ENCODE assay signal across 19 cellular contexts in the genomic region with DNA sequence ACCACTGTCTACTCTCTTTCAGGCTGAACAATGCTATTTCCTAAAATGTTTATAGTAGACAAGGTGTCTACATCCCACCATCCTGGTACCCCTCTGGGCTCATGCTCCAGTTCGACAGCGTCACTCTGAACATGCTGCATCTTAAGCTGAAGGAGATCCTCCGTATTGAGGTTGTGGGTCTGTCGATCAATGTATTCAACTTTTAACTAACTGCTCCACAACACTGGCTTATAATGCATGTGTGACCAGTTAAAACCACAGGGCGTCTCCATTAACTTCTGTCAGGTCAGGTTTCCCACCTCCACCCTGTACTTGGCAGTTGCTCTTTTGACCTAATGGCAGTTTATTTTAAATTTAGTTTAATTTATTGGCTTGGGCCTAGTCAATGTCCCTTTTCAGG. TPM values are rescaled to one million over a fixed set of nuclear protein-coding genes. Genes with fewer than 3 reads are reported as not detected.
A peak's percentile ranks its signal among the peaks of the same experiment; 100 is the strongest.
DNase-seq lines count a peak whose midpoint lies in the region; ATAC-seq and TF ChIP-seq lines count a peak whose summit lies in the region.
"Had no signal": no experiment of that assay in that cellular context is flagged by ENCODE, and none has a peak within 500 bp of the region (broad histone marks: within the 10 kb centered on the region; RNA-seq: fewer than 3 reads in every experiment).

No MANE protein-coding gene starts in this region.

- H3K4me1 ChIP-seq in IMR-90 (ENCODE audit: control insufficient read depth, insufficient read depth, low read length) (peaks cover 16% of the 10 kb centered on the region), PC-9 (replicated peaks; ENCODE audit: insufficient read depth) (peaks cover 74% of the 10 kb centered on the region)
- H3K4me1 ChIP-seq: HAP-1 had no signal

- CTCF ChIA-PET in IMR-90 (lab: Yijun Ruan, JAX), result interaction anchor here (0.9 kb wide), 1 partner anchor 28 kb away, joined by 3 read pairs; no protein-coding TSS in a partner anchor
- CTCF ChIA-PET in PC-9 (lab: Charles Lee), result no interaction called here

- no peak for TF ChIP-seq RAD21 in IMR-90 (IDR thresholded peaks at IDR 0.05; ENCODE audit: low read length)

- H2BK15ac ChIP-seq in IMR-90 (ENCODE audit: low read depth, low read length), result no peak overlapping the region

- no peak overlapping the region for H2BK5ac ChIP-seq in IMR-90 (ENCODE audit: low read depth, low read length, poor library complexity, severe bottlenecking)

- no peak overlapping the region for H3K23ac ChIP-seq in IMR-90 (ENCODE audit: low read depth, low read length)

- peaks cover 45% of the 10 kb centered on the region for H3F3A ChIP-seq in PC-9 (ENCODE audit: insufficient read depth, low read depth)

- H3K9me1 ChIP-seq in IMR-90 (ENCODE audit: insufficient read depth, low read length), result peaks cover 16% of the 10 kb centered on the region

- H2AK5ac ChIP-seq in IMR-90 (ENCODE audit: low read depth, low read length), result peak overlapping the region; percentile 5; the same call in 1 of the 2 replicates

- dilution Hi-C loops in IMR-90 (cut with HindIII; ENCODE audit: low sequenced_read_pairs, unreplicated experiment), result no loop called here

- no peaks in the 10 kb centered on the region for H3K79me1 ChIP-seq in IMR-90 (ENCODE audit: low read depth in 1 of 2, low read length in 2 of 2)

- no peaks in the 10 kb centered on the region; the same call in 1 of the 2 replicates for H3K9me2 ChIP-seq in PC-9 (ENCODE audit: insufficient read depth)

- intact Hi-C loops in IMR-90 (cut with micrococcal nuclease) (no loop called here), PC-9 (cut with micrococcal nuclease; ENCODE audit: unreplicated experiment) (no loop called here)

- H2BK20ac ChIP-seq in IMR-90 (ENCODE audit: low read depth, low read length), result no peak overlapping the region

- no peak overlapping the region for H3K56ac ChIP-seq in IMR-90 (ENCODE audit: extremely low read depth, insufficient read depth, low read length)

- H2BK120ac ChIP-seq in IMR-90 (ENCODE audit: low read depth, low read length), result no peak overlapping the region

- DNase-seq in IMR-90 (no peak), PC-9 (peak in 1 of 2 experiments; percentile 11), islet precursor cell (peak; percentile 8), erythroblast (lab: John Stamatoyannopoulos, UW) (no peak), HPDE6-E6E7 (ENCODE audit: extremely low spot score) (no peak)
- DNase-seq: C1 segment of cervical spinal cord; Calu3; CD4-positive, alpha-beta memory T cell; COR-L47; DMS53; DMS79 treated with DMSO at 0.1 percent for 48 hours; GF-D8; GOT3 had no signal

- H2AFZ ChIP-seq in IMR-90 (replicated peaks; ENCODE audit: low read length, poor library complexity) (no peak overlapping the region), PC-9 (no peak overlapping the region)

- H3K9me3 ChIP-seq in IMR-90 (ENCODE audit: control insufficient read depth, insufficient read depth, low read length), result no peaks in the 10 kb centered on the region
- no peaks in the 10 kb centered on the region for H3K9me3 ChIP-seq in PC-9 (ENCODE audit: insufficient read depth, low read depth)
- H3K9me3 ChIP-seq: HAP-1 had no signal

- 80% methylated on average over 2 of the region's 5 CpGs; no CpG with 5 or more reads in 1 of the 2 experiments for WGBS in IMR-90 (ENCODE audit: extremely low coverage in 2 of 2, insufficient read length in 1 of 2), 2 experiments

- TF ChIP-seq CTCF in IMR-90 (conservative IDR thresholded peaks at IDR 0.05; ENCODE audit: low read depth, low read length) (no peak), PC-9 (conservative IDR thresholded peaks at IDR 0.05) (no peak)

- H4K5ac ChIP-seq in IMR-90 (ENCODE audit: low read depth, low read length), result no peak overlapping the region

- H3K27me3 ChIP-seq in IMR-90 (ENCODE audit: control insufficient read depth, insufficient read depth, low read length) (no peaks in the 10 kb centered on the region), PC-9 (ENCODE audit: insufficient read depth, low read depth) (no peaks in the 10 kb centered on the region)

- H3K27ac ChIP-seq in IMR-90 (ENCODE audit: insufficient read depth, low read length) (no peak overlapping the region), PC-9 (peak overlapping the region; percentile 59; the same call in 1 of the 2 replicates)

- no peak overlapping the region for H3K14ac ChIP-seq in IMR-90 (replicated peaks; ENCODE audit: low read depth, low read length)

- H3K4ac ChIP-seq in IMR-90 (ENCODE audit: low read depth, low read length), result no peak overlapping the region

- H4K20me1 ChIP-seq in IMR-90 (ENCODE audit: insufficient read depth, low read length) (no peaks in the 10 kb centered on the region), PC-9 (ENCODE audit: insufficient read depth) (no peaks in the 10 kb centered on the region)

- no peaks in the 10 kb centered on the region for H3K79me2 ChIP-seq in PC-9 (ENCODE audit: low read depth)

- BruUV-seq in IMR-90 (replicated peaks; lab: Mats Ljungman, UMichigan) (no TSS peak), PC-9 (replicated peaks; lab: Mats Ljungman, UMichigan) (no TSS peak)

- H3K36me3 ChIP-seq in IMR-90 (ENCODE audit: control insufficient read depth, insufficient read depth, low read length), result peaks cover 12% of the 10 kb centered on the region
- peaks cover 17% of the 10 kb centered on the region; the same call in 1 of the 2 replicates for H3K36me3 ChIP-seq in PC-9 (ENCODE audit: low read depth)
- H3K36me3 ChIP-seq: HAP-1 had no signal

- no peak overlapping the region for H3K9ac ChIP-seq in IMR-90 (ENCODE audit: low read depth, low read length)

- POLR2A ChIA-PET in IMR-90 (lab: Charles Lee; ENCODE audit: unreplicated experiment), result no interaction called here
- POLR2A ChIA-PET in PC-9 (lab: Charles Lee; ENCODE audit: unreplicated experiment), result no interaction called here

- H3K4me3 ChIP-seq in IMR-90 (ENCODE audit: insufficient read depth, low read depth, low read length), result no peak overlapping the region
- H3K4me3 ChIP-seq in PC-9, result no peak overlapping the region
- H3K4me3 ChIP-seq: HAP-1 had no signal

- in situ Hi-C loops in IMR-90 (cut with MboI; ENCODE audit: low sequenced_read_pairs), result no loop called here

- H2AK9ac ChIP-seq in IMR-90 (replicated peaks; ENCODE audit: low read depth, low read length, poor library complexity), result no peak overlapping the region

- H4K8ac ChIP-seq in IMR-90 (ENCODE audit: low read depth in 2 of 2, low read length in 2 of 2), result no peak overlapping the region

- no peak overlapping the region for H4K91ac ChIP-seq in IMR-90 (ENCODE audit: insufficient read depth, low read depth, low read length)

- no peak for ATAC-seq in IMR-90 (ENCODE audit: low read depth)
- ATAC-seq in GM21576 (IDR thresholded peaks at IDR 0.05; ENCODE audit: unreplicated experiment), result no peak

- no peak overlapping the region for H3K18ac ChIP-seq in IMR-90 (ENCODE audit: low read depth, low read length)

- H3K4me2 ChIP-seq in IMR-90 (ENCODE audit: low read depth, low read length), result no peak overlapping the region
- no peak overlapping the region for H3K4me2 ChIP-seq in PC-9

- no peak for TF ChIP-seq POLR2A in IMR-90 (IDR thresholded peaks at IDR 0.05; ENCODE audit: low read depth, low read length)
- TF ChIP-seq POLR2A in erythroblast (IDR thresholded peaks at IDR 0.05; ENCODE audit: low read length), result no peak

TF ChIP-seq in IMR-90, 13 proteins besides CTCF, POLR2A, EP300 and RAD21:
- TF ChIP-seq NFE2L2 (IDR thresholded peaks at IDR 0.05; ENCODE audit: low read depth, low read length), result no peak
- TF ChIP-seq FOS (IDR thresholded peaks at IDR 0.05; ENCODE audit: low read depth, low read length), result no peak
- no peak for TF ChIP-seq RCOR1 (IDR thresholded peaks at IDR 0.05; ENCODE audit: insufficient replicate concordance, low read length)
TF ChIP-seq in IMR-90: peak in this region for 0.

RNA-seq across cellular contexts. Expression of a gene that starts 17.7 kb away (rescaled TPM):
- 0.90 and 1.9 TPM in 2 replicates for total RNA-seq in IMR-90 (2012; rRNA removed)
- polyA plus RNA-seq in IMR-90 (2012; rRNA removed), result 2.6 and 3.0 TPM in 2 replicates
- polyA plus RNA-seq in IMR-90 (2012; cell fraction: cytosol; rRNA removed), result 1.9 and 11.6 TPM in 2 replicates
- 3.8 and 4.0 TPM in 2 replicates for polyA plus RNA-seq in IMR-90 (2012; cell fraction: nucleus; rRNA removed; ENCODE audit: low replicate concordance)
- 9.3 and 20.5 TPM in 2 replicates for total RNA-seq in PC-9 (2021)
- total RNA-seq: A172; A673; CD4-positive, alpha-beta memory T cell; Daoy; G401 had no signal
- polyA plus RNA-seq: CD4-positive, alpha-beta memory T cell had no signal

RNA-seq across cellular contexts. Expression of a gene that starts 51.9 kb away (rescaled TPM):
- total RNA-seq in IMR-90 (2012; rRNA removed) (64.2 and 103 TPM in 2 replicates), PC-9 (2021) (31.0 and 38.6 TPM in 2 replicates)
- 39.7 and 50.4 TPM in 2 replicates for polyA plus RNA-seq in IMR-90 (2012; rRNA removed)
- polyA plus RNA-seq in IMR-90 (2012; cell fraction: cytosol; rRNA removed), result 24.2 and 24.8 TPM in 2 replicates
- polyA plus RNA-seq in IMR-90 (2012; cell fraction: nucleus; rRNA removed; ENCODE audit: low replicate concordance), result 10.2 and 33.8 TPM in 2 replicates
